In the genomic region with DNA sequence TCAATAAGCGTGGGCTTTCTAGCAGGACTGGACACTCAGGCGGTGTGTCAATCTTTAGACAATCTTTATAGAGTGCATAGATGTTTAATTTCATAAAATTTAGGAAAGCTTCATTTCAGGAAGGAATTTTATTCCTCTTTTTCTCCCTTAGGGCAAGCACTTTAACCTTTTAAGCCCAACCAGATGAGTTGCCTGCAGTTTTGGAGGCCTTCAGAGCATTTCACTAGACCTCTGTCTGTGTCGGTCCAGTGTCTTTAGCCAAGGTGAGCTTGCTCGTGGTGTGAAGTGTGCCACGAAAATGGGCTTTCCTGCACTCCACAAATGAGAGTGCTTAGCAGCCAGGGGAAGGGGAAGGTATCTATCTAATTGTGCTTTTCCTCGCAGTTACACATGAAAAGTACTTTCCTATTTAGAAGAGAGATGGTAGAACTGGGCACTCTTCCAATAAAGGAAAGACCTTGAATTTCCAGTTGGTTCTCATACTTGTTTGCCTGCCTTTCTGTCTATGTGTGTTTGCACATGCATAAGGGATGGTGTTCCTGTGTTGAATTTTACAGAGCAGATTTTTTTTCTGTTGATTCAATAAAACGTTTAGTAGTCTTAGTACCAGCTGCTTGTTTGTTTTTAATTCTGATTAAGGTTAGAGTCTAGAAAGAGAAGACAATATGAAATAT, we compare ENCODE assay signal across 9 cellular contexts. TPM values are rescaled to one million over a fixed set of nuclear protein-coding genes. Genes with fewer than 3 reads are reported as not detected.
DNase-seq lines count a peak whose midpoint lies in the region; ATAC-seq and TF ChIP-seq lines count a peak whose summit lies in the region.
"Had no signal": no experiment of that assay in that cellular context is flagged by ENCODE, and none has a peak within 500 bp of the region (broad histone marks: within the 10 kb centered on the region; RNA-seq: fewer than 3 reads in every experiment).

No MANE protein-coding gene starts in this region.

- no peak overlapping the region for H3K4me3 ChIP-seq in CD8-positive, alpha-beta memory T cell (ENCODE audit: low read length)

- H3K9me3 Mint-ChIP-seq in CD8-positive, alpha-beta memory T cell, result peaks cover 3 to 12% (median 7%) of the 10 kb centered on the region in 5 donors
- H3K9me3 Mint-ChIP-seq in chondrocyte (ENCODE audit: low read depth), result peaks cover 5% of the 10 kb centered on the region
- peaks cover 12% of the 10 kb centered on the region for H3K9me3 Mint-ChIP-seq in neural crest cell

- H3K4me3 Mint-ChIP-seq in CD8-positive, alpha-beta memory T cell, result peak overlapping the region; percentile 83 to 94 (median 91)
- H3K4me3 Mint-ChIP-seq in chondrocyte (ENCODE audit: unreplicated experiment) (peak overlapping the region; percentile 98), neural crest cell (peak overlapping the region; percentile 96)

- H3K4me1 ChIP-seq in CD8-positive, alpha-beta memory T cell (ENCODE audit: insufficient read depth, low read length), result no peaks in the 10 kb centered on the region

- H3K27ac ChIP-seq in CD8-positive, alpha-beta memory T cell (ENCODE audit: low read depth, low read length), result no peak overlapping the region

- ATAC-seq in GM18868 (IDR thresholded peaks at IDR 0.05; ENCODE audit: unreplicated experiment) (no peak), GM21390 (IDR thresholded peaks at IDR 0.05; ENCODE audit: unreplicated experiment) (no peak)

- no peak for DNase-seq in CD8-positive, alpha-beta memory T cell
- peak; percentile 27 for DNase-seq in NCI-H2029 treated with DMSO at 0.1 percent for 48 hours (lab: John Stamatoyannopoulos, UW)
- no peak for DNase-seq in chondrocyte (ENCODE audit: low spot score)
- no peak for DNase-seq in neural crest cell (ENCODE audit: low read depth, low spot score)
- DNase-seq in SKM-1 (lab: John Stamatoyannopoulos, UW; ENCODE audit: unreplicated experiment), result no peak
- no peak for DNase-seq in stimulated activated naive CD4-positive, alpha-beta T cell treated with Interleukin-2 at 50 U/mL for 16 hours (lab: John Stamatoyannopoulos, UW)

- peaks cover 6 to 14% of the 10 kb centered on the region in 2 donors for H3K27me3 Mint-ChIP-seq in CD8-positive, alpha-beta memory T cell
- H3K27me3 Mint-ChIP-seq in chondrocyte (ENCODE audit: low read depth) (no peaks in the 10 kb centered on the region), neural crest cell (ENCODE audit: low read depth) (no peaks in the 10 kb centered on the region)

- H3K4me1 Mint-ChIP-seq in CD8-positive, alpha-beta memory T cell, result peaks cover 9 to 13% (median 12%) of the 10 kb centered on the region in 3 donors
- H3K4me1 Mint-ChIP-seq in chondrocyte (ENCODE audit: low read depth) (peaks cover 21% of the 10 kb centered on the region), neural crest cell (peaks cover 33% of the 10 kb centered on the region)

- peaks cover 0 to 4% (median 2%) of the 10 kb centered on the region in 3 donors for H3K36me3 Mint-ChIP-seq in CD8-positive, alpha-beta memory T cell
- H3K36me3 Mint-ChIP-seq in chondrocyte (ENCODE audit: low read depth) (peaks cover 4% of the 10 kb centered on the region), neural crest cell (ENCODE audit: low read depth) (peaks cover 8% of the 10 kb centered on the region)

- CTCF ChIA-PET in CD8-positive, alpha-beta memory T cell (lab: Charles Lee), result no interaction called here

- H3K9me3 ChIP-seq in CD8-positive, alpha-beta memory T cell (ENCODE audit: low read length), result no peaks in the 10 kb centered on the region

- no peaks in the 10 kb centered on the region for H3K36me3 ChIP-seq in CD8-positive, alpha-beta memory T cell (ENCODE audit: insufficient read depth, low read length)

- H3K27ac Mint-ChIP-seq in CD8-positive, alpha-beta memory T cell, result peak overlapping the region in 3 of 8 donors; percentile 75 to 98 (median 92)
- H3K27ac Mint-ChIP-seq in chondrocyte (ENCODE audit: unreplicated experiment) (peak overlapping the region; percentile 96), neural crest cell (ENCODE audit: unreplicated experiment) (no peak overlapping the region)

- TF ChIP-seq CTCF in chondrocyte (IDR thresholded peaks at IDR 0.05) (no peak), neural crest cell (conservative IDR thresholded peaks at IDR 0.05) (no peak)

- no peaks in the 10 kb centered on the region for H3K27me3 ChIP-seq in CD8-positive, alpha-beta memory T cell (ENCODE audit: insufficient read depth, low read length, poor library complexity, severe bottlenecking)

- POLR2A ChIA-PET in CD8-positive, alpha-beta memory T cell (lab: Charles Lee), result no interaction called here

RNA-seq across cellular contexts. Expression of gene FEZF2, which starts 53.6 kb away (rescaled TPM):
- not detected for total RNA-seq in CD8-positive, alpha-beta memory T cell
- not detected for polyA plus RNA-seq in CD8-positive, alpha-beta memory T cell
- total RNA-seq in chondrocyte (not detected in 3 replicates), neural crest cell (0.18 and 0.28 TPM in 2 replicates)
- total RNA-seq: endothelial cell of umbilical vein had no signal
- polyA plus RNA-seq: endothelial cell of umbilical vein had no signal
